In genomic region chr12:39272934-39273770, GRCh38 we compare ENCODE assay signal across 9 cellular contexts.
DNase-seq lines count a peak whose midpoint lies in the region; ATAC-seq and TF ChIP-seq lines count a peak whose summit lies in the region.
"Had no signal": no experiment of that assay in that cellular context is flagged by ENCODE, and none has a peak within 500 bp of the region (broad histone marks: within the 10 kb centered on the region; RNA-seq: fewer than 3 reads in every experiment).

No MANE protein-coding gene starts in this region.

- no peak overlapping the region for H3K4me2 ChIP-seq in mesenchymal stem cell (ENCODE audit: low read length, poor library complexity, severe bottlenecking)

- no peak overlapping the region for H2BK15ac ChIP-seq in mesenchymal stem cell (ENCODE audit: low read depth, poor library complexity, severe bottlenecking)

- no peaks in the 10 kb centered on the region for H3K36me3 Mint-ChIP-seq in activated T-cell treated with anti-CD3 and anti-CD28 coated beads, Interleukin-2, amount 50 U/mL, for 4 hours (ENCODE audit: insufficient read depth)
- H3K36me3 Mint-ChIP-seq: activated naive CD8-positive, alpha-beta T cell treated with anti-CD3 and anti-CD28 coated beads, Interleukin-2, amount 10 ng/mL, durations not matched to agents 7 days and 5 days had no signal

- H3K27me3 Mint-ChIP-seq in activated T-cell treated with anti-CD3 and anti-CD28 coated beads, Interleukin-2, amount 50 U/mL, for 4 hours (ENCODE audit: low read depth): peaks cover 12% of the 10 kb centered on the region

- H3K4me3 Mint-ChIP-seq in activated T-cell treated with anti-CD3 and anti-CD28 coated beads, Interleukin-2, amount 50 U/mL, for 4 hours: no peak overlapping the region
- H3K4me3 Mint-ChIP-seq: activated naive CD8-positive, alpha-beta T cell treated with anti-CD3 and anti-CD28 coated beads, Interleukin-2, amount 10 ng/mL, durations not matched to agents 7 days and 5 days had no signal

- H2BK5ac ChIP-seq in mesenchymal stem cell (ENCODE audit: low read depth, low read length, poor library complexity, severe bottlenecking): no peak overlapping the region

- peak; percentile 68 for TF ChIP-seq CTCF in colonic mucosa (IDR thresholded peaks at IDR 0.05)

- no peak overlapping the region for H3K4ac ChIP-seq in mesenchymal stem cell (ENCODE audit: low read depth in 1 of 2, low read length in 2 of 2)

- H3K9me3 Mint-ChIP-seq in activated T-cell treated with anti-CD3 and anti-CD28 coated beads, Interleukin-2, amount 50 U/mL, for 4 hours: no peaks in the 10 kb centered on the region
- H3K9me3 Mint-ChIP-seq: activated naive CD8-positive, alpha-beta T cell treated with anti-CD3 and anti-CD28 coated beads, Interleukin-2, amount 10 ng/mL, durations not matched to agents 7 days and 5 days had no signal

- H3K36me3 ChIP-seq in colonic mucosa: no peaks in the 10 kb centered on the region
- H3K36me3 ChIP-seq in mesenchymal stem cell (ENCODE audit: control insufficient read depth in 1 of 2, insufficient read depth in 2 of 2, low read depth in 1 of 2, low read length in 2 of 2): no peaks in the 10 kb centered on the region

- no peak overlapping the region for H4K8ac ChIP-seq in mesenchymal stem cell (ENCODE audit: low read length)

- H4K91ac ChIP-seq in mesenchymal stem cell (ENCODE audit: low read length): no peak overlapping the region

- peak; percentile 5 for DNase-seq in activated T-cell treated with anti-CD3 and anti-CD28 coated beads for 24 hours (ENCODE audit: low read depth)
- DNase-seq in activated T-cell treated with anti-CD3 and anti-CD28 coated beads, Interleukin-2, amount 50 U/mL, for 4 hours: no peak
- DNase-seq in OCI-M1 (lab: John Stamatoyannopoulos, UW): peak; percentile 61
- peak; percentile 45 for DNase-seq in colonic mucosa
- peak; percentile 72 for DNase-seq in mesenchymal stem cell
- DNase-seq: activated naive CD8-positive, alpha-beta T cell treated with anti-CD3 and anti-CD28 coated beads, Interleukin-2, amount 10 ng/mL, durations not matched to agents 7 days and 5 days had no signal

- H2AFZ ChIP-seq in mesenchymal stem cell (ENCODE audit: low read depth, low read length): no peak overlapping the region

- H2AK5ac ChIP-seq in mesenchymal stem cell (ENCODE audit: low read length, severe bottlenecking): no peak overlapping the region

- H3K9ac ChIP-seq in colonic mucosa (ENCODE audit: low read depth in 2 of 2, low read length in 2 of 2) (no peak overlapping the region), mesenchymal stem cell (ENCODE audit: low read length) (no peak overlapping the region)

- no peaks in the 10 kb centered on the region for H3K9me3 ChIP-seq in colonic mucosa
- no peaks in the 10 kb centered on the region for H3K9me3 ChIP-seq in mesenchymal stem cell (ENCODE audit: control insufficient read depth, low read length)

- WGBS in mesenchymal stem cell: 21% methylated on average over 7 of the region's 8 CpGs

- no peak overlapping the region for H3K4me3 ChIP-seq in colonic mucosa
- no peak overlapping the region for H3K4me3 ChIP-seq in mesenchymal stem cell (ENCODE audit: insufficient read depth in 1 of 2, low read depth in 1 of 2, low read length in 2 of 2)

- no peak overlapping the region for H3K14ac ChIP-seq in mesenchymal stem cell (ENCODE audit: low read length in 2 of 2)

- intact Hi-C loops in colonic mucosa (cut with DNase I): loop anchor here (5.0 kb wide), 3 partner anchors 151 to 946 kb away; no protein-coding TSS in a partner anchor

- no peak for ATAC-seq in activated T-cell treated with anti-CD3 and anti-CD28 coated beads, Interleukin-2, amount 50 U/mL, for 4 hours
- ATAC-seq in HG02623 (IDR thresholded peaks at IDR 0.05; ENCODE audit: unreplicated experiment): peak; percentile 48
- no peak for ATAC-seq in GM18519 (IDR thresholded peaks at IDR 0.05; ENCODE audit: low FRiP score, unreplicated experiment)
- ATAC-seq in GM19463 (IDR thresholded peaks at IDR 0.05; ENCODE audit: unreplicated experiment): no peak

- no peaks in the 10 kb centered on the region for H3K27me3 ChIP-seq in colonic mucosa
- peaks cover 0 to 15% of the 10 kb centered on the region in 2 experiments for H3K27me3 ChIP-seq in mesenchymal stem cell (ENCODE audit: control insufficient read depth in 1 of 2, insufficient read depth in 1 of 2, low read length in 2 of 2)

- H3K18ac ChIP-seq in mesenchymal stem cell (ENCODE audit: low read depth in 1 of 2, low read length in 2 of 2): no peak overlapping the region

- H3K4me1 Mint-ChIP-seq in activated T-cell treated with anti-CD3 and anti-CD28 coated beads, Interleukin-2, amount 50 U/mL, for 4 hours (ENCODE audit: low read depth): peaks cover 1% of the 10 kb centered on the region
- H3K4me1 Mint-ChIP-seq: activated naive CD8-positive, alpha-beta T cell treated with anti-CD3 and anti-CD28 coated beads, Interleukin-2, amount 10 ng/mL, durations not matched to agents 7 days and 5 days had no signal

- H3K4me1 ChIP-seq in colonic mucosa: no peaks in the 10 kb centered on the region
- H3K4me1 ChIP-seq in mesenchymal stem cell (ENCODE audit: control insufficient read depth, insufficient read depth, low read depth, low read length): no peaks in the 10 kb centered on the region

- no peak overlapping the region for H2BK120ac ChIP-seq in mesenchymal stem cell (ENCODE audit: low read depth, low read length)

- H3K79me1 ChIP-seq in mesenchymal stem cell (replicated peaks; ENCODE audit: low read length, poor library complexity, severe bottlenecking): no peaks in the 10 kb centered on the region

- no peak overlapping the region for H2BK12ac ChIP-seq in mesenchymal stem cell (ENCODE audit: low read length in 2 of 2)

- H3K27ac ChIP-seq in colonic mucosa: no peak overlapping the region
- H3K27ac ChIP-seq in mesenchymal stem cell (ENCODE audit: low read length, poor library complexity, severe bottlenecking): no peak overlapping the region

- no peak overlapping the region for H3K23ac ChIP-seq in mesenchymal stem cell (ENCODE audit: low read length in 2 of 2)
